18 cellular contexts compared by ENCODE assay signal in the genomic region with DNA sequence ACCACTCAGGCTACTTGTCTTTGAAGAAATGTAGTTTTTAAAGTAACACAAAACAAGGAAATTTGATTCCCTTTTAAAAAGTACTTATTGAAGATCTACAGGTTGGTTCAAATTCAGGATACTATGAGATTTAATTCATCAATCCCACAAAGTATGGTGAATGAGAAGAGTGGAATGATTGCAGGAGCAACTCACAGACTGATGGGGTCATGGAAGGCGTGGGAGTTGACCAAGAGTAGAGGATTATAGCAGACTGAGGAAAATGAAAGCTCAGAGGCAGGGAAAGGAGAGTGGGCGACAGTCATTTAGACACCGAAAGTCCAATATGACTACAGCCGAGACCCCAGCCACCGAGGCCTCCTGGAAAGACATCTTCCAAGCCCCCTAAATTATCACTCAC. TPM values are rescaled to one million over a fixed set of nuclear protein-coding genes. Genes with fewer than 3 reads are reported as not detected.
A peak's percentile ranks its signal among the peaks of the same experiment; 100 is the strongest.
DNase-seq lines count a peak whose midpoint lies in the region; ATAC-seq, FAIRE-seq and TF ChIP-seq lines count a peak whose summit lies in the region.
"Had no signal": no experiment of that assay in that cellular context is flagged by ENCODE, and none has a peak within 500 bp of the region (broad histone marks: within the 10 kb centered on the region; RNA-seq: fewer than 3 reads in every experiment).

No MANE protein-coding gene starts in this region.

- H3K36me3 ChIP-seq in ACC112 (ENCODE audit: insufficient read depth, low read length) (no peaks in the 10 kb centered on the region), esophagus squamous epithelium (no peaks in the 10 kb centered on the region), small intestine (ENCODE audit: control insufficient read depth in 2 of 2, insufficient read depth in 2 of 2, low read length in 2 of 2) (no peaks in the 10 kb centered on the region)
- H3K36me3 ChIP-seq: SJSA1 had no signal

- no peak for TF ChIP-seq POLR2A in esophagus squamous epithelium (IDR thresholded peaks at IDR 0.05)

- H3K79me2 ChIP-seq in ACC112 (ENCODE audit: control insufficient read depth, insufficient read depth, low read length, unreplicated experiment), result no peaks in the 10 kb centered on the region

- no peaks in the 10 kb centered on the region for H3K9me3 ChIP-seq in esophagus squamous epithelium
- H3K9me3 ChIP-seq in small intestine (ENCODE audit: control insufficient read depth, low read depth), result no peaks in the 10 kb centered on the region
- H3K9me3 ChIP-seq: Caco-2, SJSA1 had no signal

- H3K4me3 ChIP-seq in ACC112 (ENCODE audit: low read depth, low read length), result no peak overlapping the region
- no peak overlapping the region for H3K4me3 ChIP-seq in esophagus squamous epithelium
- H3K4me3 ChIP-seq in small intestine (ENCODE audit: low read depth in 1 of 2, low read length in 2 of 2), result no peak overlapping the region
- H3K4me3 ChIP-seq: SJSA1 had no signal

- H3K27ac ChIP-seq in ACC112 (ENCODE audit: low read depth, low read length) (peak overlapping the region; percentile 49; the same call in 1 of the 2 replicates), esophagus squamous epithelium (peak overlapping the region; percentile 69 to 86 (median 78)), small intestine (ENCODE audit: low read depth in 1 of 2, low read length in 1 of 2) (no peak overlapping the region)
- H3K27ac ChIP-seq: SJSA1 had no signal

- intact Hi-C loops in esophagus squamous epithelium (cut with DNase I), result no loop called here

- WGBS in esophagus squamous epithelium, 2 donors, result 80 to 84% methylated on average over 5 of the region's 5 CpGs
- WGBS in small intestine, 3 donors, result 76 to 92% (median 84%) methylated on average over 5 of the region's 5 CpGs

- FAIRE-seq in RCC 7860 (lab: Jason Lieb, UNC) (no peak), small intestine (lab: Jason Lieb, UNC) (no peak)

- no peak for TF ChIP-seq CTCF in esophagus squamous epithelium (IDR thresholded peaks at IDR 0.05)

- no peak for ATAC-seq in GM18909 (IDR thresholded peaks at IDR 0.05; ENCODE audit: poor library complexity, unreplicated experiment)

- H3K27me3 ChIP-seq in ACC112 (ENCODE audit: insufficient read depth, low read length), result no peaks in the 10 kb centered on the region
- no peaks in the 10 kb centered on the region for H3K27me3 ChIP-seq in esophagus squamous epithelium
- H3K27me3 ChIP-seq in small intestine (ENCODE audit: control insufficient read depth in 2 of 2, insufficient read depth in 2 of 2, low read length in 2 of 2), result no peaks in the 10 kb centered on the region
- H3K27me3 ChIP-seq: SJSA1 had no signal

- H2AFZ ChIP-seq in ACC112 (ENCODE audit: low read length, unreplicated experiment), result peak overlapping the region; percentile 19

- DNase-seq in GM03348 (ENCODE audit: low spot score), result peak; percentile 16
- peak; percentile 37 for DNase-seq in RCC 7860 (ENCODE audit: low spot score)
- DNase-seq in esophagus squamous epithelium (lab: John Stamatoyannopoulos, UW), result no peak
- no peak for DNase-seq in nucleus accumbens (lab: John Stamatoyannopoulos, UW)
- DNase-seq in small intestine, result no peak
- DNase-seq in AG20443 (ENCODE audit: low spot score), result no peak
- DNase-seq: 8988T, Caco-2, DMS153, GOT3, Karpas-422, NCI-H1417, NCI-H187 treated with DMSO at 0.1 percent for 48 hours, NCI-H446 had no signal

- peaks cover 13% of the 10 kb centered on the region for H3K4me1 ChIP-seq in ACC112 (ENCODE audit: control insufficient read depth, insufficient read depth, low read length, unreplicated experiment)
- H3K4me1 ChIP-seq in esophagus squamous epithelium, result peaks cover 10 to 63% (median 23%) of the 10 kb centered on the region in 3 donors
- no peaks in the 10 kb centered on the region for H3K4me1 ChIP-seq in small intestine (ENCODE audit: control insufficient read depth in 2 of 2, insufficient read depth in 1 of 2, low read depth in 1 of 2, low read length in 1 of 2)
- H3K4me1 ChIP-seq: SJSA1 had no signal

RNA-seq across cellular contexts. Expression of a gene that starts 12.5 kb away (rescaled TPM):
- total RNA-seq in esophagus squamous epithelium, result 100 to 1,000 TPM in 3 of 4 donors, 10 to 100 TPM in 1; 79.3 to 220 (median 186) TPM
- polyA plus RNA-seq in small intestine, result 1 to 10 TPM; 2.0 to 2.7 (median 2.2) TPM
- total RNA-seq: Caco-2, SJSA1 had no signal
- polyA plus RNA-seq: CD14-positive monocyte had no signal

Comparison
In these comparisons a context has a peak if more than half of its experiments do, and no peak if none do; other contexts are left out.
1. H3K27ac ChIP-seq: peak in ACC112 (single experiment) and esophagus squamous epithelium (4 of 4); none in small intestine (0 of 2).
2. DNase-seq: peak in GM03348 (single experiment) and RCC 7860 (single experiment); none in esophagus squamous epithelium (single experiment), nucleus accumbens (0 of 56), small intestine (single experiment) and AG20443 (single experiment).